13 cellular contexts compared by ENCODE assay signal in genomic region chr14:77007339-77007974, GRCh38. TPM values are rescaled to one million over a fixed set of nuclear protein-coding genes. Genes with fewer than 3 reads are reported as not detected.
DNase-seq lines count a peak whose midpoint lies in the region; TF ChIP-seq lines count a peak whose summit lies in the region.
"Had no signal": no experiment of that assay in that cellular context is flagged by ENCODE, and none has a peak within 500 bp of the region (broad histone marks: within the 10 kb centered on the region; RNA-seq: fewer than 3 reads in every experiment).

No MANE protein-coding gene starts in this region.

- H3K9me3 ChIP-seq in thyroid gland = no peaks in the 10 kb centered on the region
- H3K9me3 ChIP-seq: SJCRH30 had no signal

- TF ChIP-seq POLR2A in thyroid gland (IDR thresholded peaks at IDR 0.05) = no peak

- no peak overlapping the region for H3K4ac ChIP-seq in mesendoderm (ENCODE audit: low read depth, low read length)

- H3K4me2 ChIP-seq in mesendoderm (ENCODE audit: low read length) = no peak overlapping the region

- H3K79me1 ChIP-seq in mesendoderm (ENCODE audit: low read length) = no peaks in the 10 kb centered on the region

- H3K27me3 Mint-ChIP-seq in brain = peaks cover 5% of the 10 kb centered on the region

- H3K4me1 ChIP-seq in mesendoderm (ENCODE audit: control insufficient read depth, low read depth, low read length) (peaks cover 9% of the 10 kb centered on the region), thyroid gland (peaks cover 59 to 75% of the 10 kb centered on the region in 2 donors)
- H3K4me1 ChIP-seq: SJCRH30 had no signal

- no peak overlapping the region for H3K23ac ChIP-seq in mesendoderm (ENCODE audit: low read length)

- no peaks in the 10 kb centered on the region for H3K27me3 ChIP-seq in mesendoderm (ENCODE audit: insufficient read depth, low read length, poor library complexity)
- no peaks in the 10 kb centered on the region for H3K27me3 ChIP-seq in thyroid gland
- H3K27me3 ChIP-seq: SJCRH30 had no signal

- intact Hi-C loops in thyroid gland (cut with DNase I) = no loop called here

- WGBS in mesendoderm (ENCODE audit: extremely low coverage, insufficient coverage, low lambda C conversion rate) = no CpG with 5 or more reads among the region's 17 CpGs
- 46 to 56% methylated on average over 17 of the region's 17 CpGs for WGBS in thyroid gland, 2 donors

- DNase-seq in HPDE6-E6E7 (ENCODE audit: extremely low spot score) = peak; percentile 80
- DNase-seq in mesendoderm = no peak
- peak; percentile 57 to 72 for DNase-seq in thyroid gland
- no peak for DNase-seq in AML-193 (lab: John Stamatoyannopoulos, UW)
- DNase-seq in middle frontal gyrus (ENCODE audit: extremely low spot score, low spot score) = no peak
- DNase-seq in dedifferentiated amniotic fluid mesenchymal stem cell (ENCODE audit: extremely low spot score) = no peak
- DNase-seq: activated CD4-positive, CD25-positive, alpha-beta regulatory T cell; activated T-cell treated with anti-CD3 and anti-CD28 coated beads, Interleukin-2, amount 50 U/mL, for 1 hour; NCI-H1048; SJCRH30; stimulated activated CD4-positive, alpha-beta T cell treated with anti-CD3 and anti-CD28 coated beads, Interleukin-15, amount 100 ng/mL, for 24 hours had no signal

- peaks cover 0 to 12% (median 0%) of the 10 kb centered on the region in 5 experiments for H3K9me3 Mint-ChIP-seq in brain
- H3K9me3 Mint-ChIP-seq: natural killer cell treated with Interleukin-12 subunit alpha and Interleukin-12 subunit beta and Interleukin-15 and Interleukin-18, amount 100 ng/mL, for 72 hours had no signal

- H2BK120ac ChIP-seq in mesendoderm (ENCODE audit: low read depth, low read length) = no peak overlapping the region

- no peak overlapping the region for H4K5ac ChIP-seq in mesendoderm (ENCODE audit: low read length)

- no peaks in the 10 kb centered on the region for H3K36me3 ChIP-seq in mesendoderm (ENCODE audit: control insufficient read depth, insufficient read depth, low read length)
- H3K36me3 ChIP-seq in thyroid gland = no peaks in the 10 kb centered on the region
- H3K36me3 ChIP-seq: SJCRH30 had no signal

- H3K4me3 ChIP-seq in mesendoderm (ENCODE audit: low read length) (no peak overlapping the region), thyroid gland (replicated peaks in 1 of 3) (no peak overlapping the region)
- H3K4me3 ChIP-seq: SJCRH30 had no signal

- H3K9ac ChIP-seq in mesendoderm (ENCODE audit: low read length) = no peak overlapping the region

- H3K27ac Mint-ChIP-seq in brain = peak overlapping the region; percentile 3 to 94 (median 89)

- peak overlapping the region; percentile 25 for H3K56ac ChIP-seq in mesendoderm (ENCODE audit: low read length)

- H2AK5ac ChIP-seq in mesendoderm (ENCODE audit: low read length) = no peak overlapping the region

- no peak overlapping the region for H2BK15ac ChIP-seq in mesendoderm (replicated peaks; ENCODE audit: low read depth)

- no peak overlapping the region for H3K18ac ChIP-seq in mesendoderm (ENCODE audit: low read length)

- H3K4me1 Mint-ChIP-seq in brain = peaks cover 81% of the 10 kb centered on the region

- H3K4me3 Mint-ChIP-seq in brain = no peak overlapping the region
- H3K4me3 Mint-ChIP-seq: natural killer cell treated with Interleukin-12 subunit alpha and Interleukin-12 subunit beta and Interleukin-15 and Interleukin-18, amount 100 ng/mL, for 72 hours had no signal

- no peak overlapping the region for H2BK5ac ChIP-seq in mesendoderm (ENCODE audit: low read length)

- H3K36me3 Mint-ChIP-seq in brain = no peaks in the 10 kb centered on the region
- H3K36me3 Mint-ChIP-seq: natural killer cell treated with Interleukin-12 subunit alpha and Interleukin-12 subunit beta and Interleukin-15 and Interleukin-18, amount 100 ng/mL, for 72 hours had no signal

- H3K79me2 ChIP-seq in mesendoderm (ENCODE audit: control insufficient read depth, insufficient read depth, low read length) = no peaks in the 10 kb centered on the region

- H3K27ac ChIP-seq in mesendoderm (ENCODE audit: low read depth, low read length) = no peak overlapping the region
- peak overlapping the region; percentile 90 to 97 (median 97) for H3K27ac ChIP-seq in thyroid gland
- H3K27ac ChIP-seq: SJCRH30 had no signal

- no peak overlapping the region for H4K8ac ChIP-seq in mesendoderm (ENCODE audit: low read depth, low read length)

- TF ChIP-seq CTCF in brain (conservative IDR thresholded peaks at IDR 0.05) = no peak
- TF ChIP-seq CTCF in thyroid gland (IDR thresholded peaks at IDR 0.05) = no peak

RNA-seq across cellular contexts. Expression of gene IRF2BPL, which starts 21.1 kb away (rescaled TPM):
- polyA plus RNA-seq in brain (ENCODE audit: insufficient read depth, low read depth, low replicate concordance) = 49.8 TPM
- 15.8 TPM for polyA plus RNA-seq in mesendoderm (2013, experiment 1 of 2)
- 15.9 TPM for polyA plus RNA-seq in mesendoderm (2013, experiment 2 of 2)
- total RNA-seq in thyroid gland = 100 to 1,000 TPM in 1 of 4 donors, 10 to 100 TPM in 3; 43.9 to 103 (median 78.4) TPM

Comparison
In these comparisons a context has a peak if more than half of its experiments do, and no peak if none do; other contexts are left out.
1. DNase-seq: peak in HPDE6-E6E7 (single experiment) and thyroid gland (2 of 2); none in mesendoderm (single experiment), AML-193 (0 of 2), middle frontal gyrus (single experiment) and dedifferentiated amniotic fluid mesenchymal stem cell (single experiment).